In genomic region chr7:159126496-159127345, GRCh38 we compare ENCODE assay signal across 17 cellular contexts. TPM values are rescaled to one million over a fixed set of nuclear protein-coding genes. Genes with fewer than 3 reads are reported as not detected.
"Had no signal": no experiment of that assay in that cellular context is flagged by ENCODE, and none has a peak within 500 bp of the region (broad histone marks: within the 10 kb centered on the region; RNA-seq: fewer than 3 reads in every experiment).

No MANE protein-coding gene starts in this region.

- H3K4me1 ChIP-seq: right lobe of liver, suprapubic skin, upper lobe of left lung had no signal

- H3K4me3 Mint-ChIP-seq: activated B cell treated with CpG ODN at 0.5 μM for 24 hours; activated naive CD4-positive, alpha-beta T cell treated with anti-CD3 and anti-CD28 coated beads for 36 hours; activated T-helper 1 cell treated with anti-CD3 and anti-CD28 coated beads, Interleukin-12 subunit alpha, Interleukin-12 subunit beta, Interleukin-2, Interleukin-4 antibody, amounts not matched to agents 30 ng/mL and 10 ng/mL and 1 ng/mL, durations not matched to agents 14 hours and 24 hours and 36 hours; brain had no signal

- H3K9me3 ChIP-seq: neutrophil, right lobe of liver, suprapubic skin, upper lobe of left lung had no signal

- H3K27ac Mint-ChIP-seq: activated B cell treated with CpG ODN at 0.5 μM for 24 hours; activated naive CD4-positive, alpha-beta T cell treated with anti-CD3 and anti-CD28 coated beads for 36 hours; activated T-helper 1 cell treated with anti-CD3 and anti-CD28 coated beads, Interleukin-12 subunit alpha, Interleukin-12 subunit beta, Interleukin-2, Interleukin-4 antibody, amounts not matched to agents 30 ng/mL and 10 ng/mL and 1 ng/mL, durations not matched to agents 14 hours and 24 hours and 36 hours had no signal

- ATAC-seq: esophagus mucosa had no signal

- H3K27ac ChIP-seq: neutrophil, right lobe of liver, suprapubic skin, upper lobe of left lung had no signal

- H3K27me3 ChIP-seq: neutrophil, right lobe of liver, upper lobe of left lung had no signal

- DNase-seq: activated B cell treated with CpG ODN at 0.5 μM for 24 hours; activated CD4-positive, alpha-beta T cell treated with anti-CD3 and anti-CD28 coated beads, Interleukin-2, amount 50 U/mL, for 4 hours; activated naive CD4-positive, alpha-beta T cell treated with anti-CD3 and anti-CD28 coated beads for 36 hours; amniotic stem cell; dermis blood vessel endothelial cell; glutamatergic neuron; SHP77 treated with DMSO at 0.1 percent for 48 hours; stimulated activated CD4-positive, alpha-beta T cell treated with anti-CD3 and anti-CD28 coated beads, Interleukin-12 subunit alpha, Interleukin-12 subunit beta, amount 100 ng/mL, for 4 hours; stimulated activated naive CD4-positive, alpha-beta T cell; T-helper 2 cell had no signal

- H3K9me3 Mint-ChIP-seq: activated T-helper 1 cell treated with anti-CD3 and anti-CD28 coated beads, Interleukin-12 subunit alpha, Interleukin-12 subunit beta, Interleukin-2, Interleukin-4 antibody, amounts not matched to agents 30 ng/mL and 10 ng/mL and 1 ng/mL, durations not matched to agents 14 hours and 24 hours and 36 hours had no signal

- H3K4me1 Mint-ChIP-seq: activated B cell treated with CpG ODN at 0.5 μM for 24 hours had no signal

RNA-seq across cellular contexts. Expression of gene VIPR2, which starts 17.9 kb away (rescaled TPM):
- total RNA-seq: activated B cell treated with CpG ODN at 0.5 μM for 24 hours, dermis blood vessel endothelial cell had no signal
